Comparison of ENCODE assay signal across 1 cellular context in genomic region chr2:111162718-111163331, GRCh38.
TF ChIP-seq lines count a peak whose summit lies in the region.

No MANE protein-coding gene starts in this region.

TF ChIP-seq in HEK293, 187 proteins besides CTCF, POLR2A, EP300 and RAD21 (continued from another document):
- TF ChIP-seq PRDM2 (tag by site-specific recombination; IDR thresholded peaks at IDR 0.05; ENCODE audit: borderline replicate concordance) (no peak), ZNF596 (tag by site-specific recombination; IDR thresholded peaks at IDR 0.05) (no peak), ZNF777 (tag by site-specific recombination; IDR thresholded peaks at IDR 0.05; ENCODE audit: borderline replicate concordance) (no peak), ZNF610 (tag by site-specific recombination; IDR thresholded peaks at IDR 0.05; ENCODE audit: borderline replicate concordance) (no peak), ZNF274 (IDR thresholded peaks at IDR 0.05; ENCODE audit: low read length) (no peak), ZNF274 (tag by site-specific recombination; IDR thresholded peaks at IDR 0.05; ENCODE audit: borderline replicate concordance) (no peak), ZBTB17 (tag by site-specific recombination; IDR thresholded peaks at IDR 0.05) (no peak), PATZ1 (tag by site-specific recombination; IDR thresholded peaks at IDR 0.05) (no peak), ZNF16 (tag by site-specific recombination; IDR thresholded peaks at IDR 0.05; ENCODE audit: low read depth) (no peak), ZNF544 (tag by site-specific recombination; IDR thresholded peaks at IDR 0.05) (no peak), SP7 (tag by site-specific recombination; IDR thresholded peaks at IDR 0.05) (no peak), ZNF202 (tag by site-specific recombination; IDR thresholded peaks at IDR 0.05; ENCODE audit: borderline replicate concordance) (no peak)
